Comparison of ENCODE assay signal across 15 cellular contexts in genomic region chr2:151183072-151183580, GRCh38.
"Had no signal": no experiment of that assay in that cellular context is flagged by ENCODE, and none has a peak within 500 bp of the region (broad histone marks: within the 10 kb centered on the region; RNA-seq: fewer than 3 reads in every experiment).

No MANE protein-coding gene starts in this region.

- H3K27ac Mint-ChIP-seq: naive B cell, nephron had no signal

- H3K36me3 Mint-ChIP-seq: naive B cell had no signal

- DNase-seq: effector memory CD4-positive, alpha-beta T cell; foreskin keratinocyte; head of caudate nucleus; hippocampal formation; kidney glomerular epithelial cell; mesendoderm; naive B cell; posterior cingulate gyrus; right cardiac atrium; small intestine; stimulated activated CD4-positive, alpha-beta T cell treated with anti-CD3 and anti-CD28 coated beads, Interleukin-12 subunit alpha, Interleukin-12 subunit beta, amount 100 ng/mL, for 4 hours; stimulated activated naive CD4-positive, alpha-beta T cell; upper lobe of left lung; uterus had no signal

- H3K4me1 Mint-ChIP-seq: naive B cell had no signal

- H3K4me3 Mint-ChIP-seq: nephron had no signal

- H3K9me3 Mint-ChIP-seq: nephron had no signal
